In the genomic region with DNA sequence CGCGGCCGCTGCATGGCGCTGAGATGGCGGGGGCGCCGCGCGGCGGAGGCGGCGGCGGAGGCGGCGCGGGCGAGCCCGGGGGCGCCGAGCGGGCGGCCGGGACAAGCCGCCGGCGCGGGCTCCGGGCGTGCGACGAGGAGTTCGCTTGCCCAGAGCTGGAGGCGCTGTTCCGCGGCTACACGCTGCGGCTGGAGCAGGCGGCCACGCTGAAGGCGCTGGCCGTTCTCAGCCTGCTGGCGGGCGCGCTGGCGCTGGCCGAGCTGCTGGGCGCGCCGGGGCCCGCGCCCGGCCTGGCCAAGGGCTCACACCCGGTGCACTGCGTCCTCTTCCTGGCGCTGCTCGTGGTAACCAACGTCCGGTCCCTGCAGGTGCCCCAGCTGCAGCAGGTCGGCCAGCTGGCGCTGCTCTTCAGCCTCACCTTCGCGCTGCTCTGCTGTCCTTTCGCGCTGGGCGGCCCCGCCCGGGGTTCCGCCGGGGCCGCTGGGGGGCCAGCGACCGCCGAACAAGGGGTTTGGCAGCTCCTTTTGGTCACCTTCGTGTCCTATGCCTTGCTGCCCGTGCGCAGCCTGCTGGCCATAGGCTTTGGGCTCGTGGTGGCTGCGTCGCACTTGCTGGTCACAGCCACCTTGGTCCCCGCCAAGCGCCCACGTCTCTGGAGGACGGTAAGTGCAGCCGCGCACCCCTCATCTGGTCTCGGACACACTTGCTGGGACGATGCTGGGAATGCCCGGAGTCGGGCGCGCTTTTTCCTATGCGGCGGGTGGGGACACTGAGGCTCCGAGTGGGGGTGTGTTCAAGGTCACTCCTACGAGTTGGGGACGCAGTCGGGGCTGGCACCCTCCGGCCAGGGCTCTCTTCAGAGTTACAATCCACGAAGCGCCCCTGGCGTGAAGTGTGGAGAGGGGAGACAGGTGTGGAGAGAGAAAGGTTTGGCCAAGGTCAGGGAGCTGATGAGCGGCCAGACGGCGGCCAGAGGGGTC, we compare ENCODE assay signal across 8 cellular contexts. TPM values are rescaled to one million over a fixed set of nuclear protein-coding genes. Genes with fewer than 3 reads are reported as not detected.
DNase-seq lines count a peak whose midpoint lies in the region; ATAC-seq lines count a peak whose summit lies in the region.

No MANE protein-coding gene starts in this region.

- H3K27me3 Mint-ChIP-seq in activated naive CD8-positive, alpha-beta T cell treated with anti-CD3 and anti-CD28 coated beads for 36 hours, result peaks cover 59% of the 10 kb centered on the region

- H3K27ac Mint-ChIP-seq in activated naive CD8-positive, alpha-beta T cell treated with anti-CD3 and anti-CD28 coated beads for 36 hours, result no peak overlapping the region

- H3K9ac ChIP-seq in HUES64 (ENCODE audit: low read depth, low read length) (peak overlapping the region; percentile 41), skeletal muscle tissue (ENCODE audit: low read depth in 1 of 3, low read length in 3 of 3) (peak overlapping the region; percentile 65 to 81 (median 73))

- no peaks in the 10 kb centered on the region for H3K36me3 Mint-ChIP-seq in activated naive CD8-positive, alpha-beta T cell treated with anti-CD3 and anti-CD28 coated beads for 36 hours

- intact Hi-C loops in left ventricle myocardium superior (cut with micrococcal nuclease), result no loop called here

- no peaks in the 10 kb centered on the region for H3K9me3 Mint-ChIP-seq in activated naive CD8-positive, alpha-beta T cell treated with anti-CD3 and anti-CD28 coated beads for 36 hours

- H3K27ac ChIP-seq in HUES64 (ENCODE audit: low read depth, low read length) (peak overlapping the region; percentile 18; the same call in 1 of the 2 replicates), skeletal muscle tissue (ENCODE audit: low read depth, low read length) (no peak overlapping the region)

- no peaks in the 10 kb centered on the region for H3K9me3 ChIP-seq in HUES64 (ENCODE audit: insufficient read depth, low read depth, low read length)
- H3K9me3 ChIP-seq in skeletal muscle tissue (ENCODE audit: control insufficient read depth in 3 of 3, low read length in 3 of 3), result no peaks in the 10 kb centered on the region

- peak overlapping the region; percentile 22 for H3K4me3 Mint-ChIP-seq in activated naive CD8-positive, alpha-beta T cell treated with anti-CD3 and anti-CD28 coated beads for 36 hours

- DNase-seq in SKM-1 treated with dmso at 0.1 percent for 144 hours (lab: John Stamatoyannopoulos, UW; ENCODE audit: unreplicated experiment), result peak; percentile 22
- DNase-seq in SKM-1 (lab: John Stamatoyannopoulos, UW; ENCODE audit: unreplicated experiment), result no peak
- DNase-seq in activated naive CD8-positive, alpha-beta T cell treated with anti-CD3 and anti-CD28 coated beads for 36 hours, result peak; percentile 24
- DNase-seq in left ventricle myocardium superior, result peak; percentile 78
- DNase-seq in UCSD-AML1 (lab: John Stamatoyannopoulos, UW; ENCODE audit: unreplicated experiment), result no peak
- no peak for DNase-seq in NCI-H510A treated with DMSO at 0.1 percent for 48 hours (lab: John Stamatoyannopoulos, UW)

- H3K36me3 ChIP-seq in HUES64 (ENCODE audit: insufficient read depth, low read length) (no peaks in the 10 kb centered on the region), skeletal muscle tissue (ENCODE audit: control insufficient read depth in 3 of 3, insufficient read depth in 3 of 3, low read length in 3 of 3) (no peaks in the 10 kb centered on the region)

- H3K4me3 ChIP-seq in HUES64 (ENCODE audit: low read length), result peak overlapping the region; percentile 58
- peak overlapping the region; percentile 69 to 83 (median 81) for H3K4me3 ChIP-seq in skeletal muscle tissue (ENCODE audit: low read length in 3 of 3)

- peak; percentile 79 for ATAC-seq in left ventricle myocardium superior

- H3K27me3 ChIP-seq in HUES64 (ENCODE audit: insufficient read depth, low read length) (peaks cover 57% of the 10 kb centered on the region), skeletal muscle tissue (ENCODE audit: control insufficient read depth in 3 of 3, insufficient read depth in 3 of 3, low read length in 3 of 3) (peaks cover 0 to 10% (median 7%) of the 10 kb centered on the region in 3 donors)

- WGBS in HUES64, result under 1% methylated on average over 104 of the region's 104 CpGs

- H3K4me1 ChIP-seq in HUES64 (ENCODE audit: insufficient read depth, low read length), result peaks cover 4% of the 10 kb centered on the region
- H3K4me1 ChIP-seq in skeletal muscle tissue (ENCODE audit: control insufficient read depth in 3 of 3, insufficient read depth in 3 of 3, low read length in 3 of 3), result peaks cover 10 to 15% (median 15%) of the 10 kb centered on the region in 3 donors

- H3K4me1 Mint-ChIP-seq in activated naive CD8-positive, alpha-beta T cell treated with anti-CD3 and anti-CD28 coated beads for 36 hours, result no peaks in the 10 kb centered on the region

RNA-seq across cellular contexts. Expression of gene ADCY1, which starts 0.6 kb away (rescaled TPM):
- polyA plus RNA-seq in HUES64 (2013, experiment 1 of 2), result 9.3 TPM
- polyA plus RNA-seq in HUES64 (2013, experiment 2 of 2), result 8.9 TPM
- total RNA-seq in activated naive CD8-positive, alpha-beta T cell treated with anti-CD3 and anti-CD28 coated beads for 36 hours, result under 1 TPM in 1 of 2 experiments, not detected in 1; 0.06 TPM
- 8.9 TPM for total RNA-seq in left ventricle myocardium superior
- total RNA-seq in skeletal muscle tissue, result 9.9 TPM

Comparison
In these comparisons a context has a peak if more than half of its experiments do, and no peak if none do; other contexts are left out.
1. DNase-seq: peak in SKM-1 treated with dmso at 0.1 percent for 144 hours (single experiment), activated naive CD8-positive, alpha-beta T cell treated with anti-CD3 and anti-CD28 coated beads for 36 hours (single experiment) and left ventricle myocardium superior (single experiment); none in SKM-1 (single experiment), UCSD-AML1 (single experiment) and NCI-H510A treated with DMSO at 0.1 percent for 48 hours (single experiment).